ENCODE assay signal across 1 cellular context in the genomic region with DNA sequence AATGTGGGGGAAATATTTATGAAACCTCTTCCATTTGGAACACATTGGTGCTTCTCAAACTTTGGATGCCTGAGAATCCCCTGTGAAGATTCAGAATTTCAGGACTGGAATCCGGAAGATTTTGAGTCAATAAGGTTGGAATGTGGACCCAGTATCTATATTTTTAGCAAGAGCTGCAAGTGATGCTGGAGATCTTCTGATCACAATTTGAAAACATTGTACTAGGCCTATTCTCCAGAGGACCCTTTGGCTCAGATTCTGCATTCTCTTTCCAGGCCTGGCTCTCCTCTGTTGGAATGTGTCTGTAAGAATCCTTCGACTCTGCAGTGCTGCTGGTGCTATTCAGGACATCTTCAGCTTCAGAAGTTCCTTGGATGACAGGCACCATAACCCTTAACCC.
TF ChIP-seq lines count a peak whose summit lies in the region.

No MANE protein-coding gene starts in this region.

TF ChIP-seq in endothelial cell of umbilical vein, 7 proteins besides CTCF, POLR2A, EP300 and RAD21 (continued from another document):
- TF ChIP-seq JUN (IDR thresholded peaks at IDR 0.05; ENCODE audit: borderline replicate concordance, insufficient read depth, insufficient read length, low read depth) (no peak), EZH2 (IDR thresholded peaks at IDR 0.05; ENCODE audit: borderline replicate concordance, low read depth, low read length, severe bottlenecking) (no peak), MYC (IDR thresholded peaks at IDR 0.05; ENCODE audit: low read depth, low read length) (no peak), FOS (IDR thresholded peaks at IDR 0.05; ENCODE audit: borderline replicate concordance, insufficient read depth, low read length) (no peak), POLR2AphosphoS5 (IDR thresholded peaks at IDR 0.05; ENCODE audit: insufficient read depth, low read depth, low read length) (no peak)
- TF ChIP-seq, protein P1, sequence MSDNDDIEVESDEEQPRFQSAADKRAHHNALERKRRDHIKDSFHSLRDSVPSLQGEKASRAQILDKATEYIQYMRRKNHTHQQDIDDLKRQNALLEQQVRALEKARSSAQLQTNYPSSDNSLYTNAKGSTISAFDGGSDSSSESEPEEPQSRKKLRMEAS (IDR thresholded peaks at IDR 0.05; ENCODE audit: insufficient read depth, insufficient read length) = no peak
